Comparison of ENCODE assay signal across 8 cellular contexts in the genomic region with DNA sequence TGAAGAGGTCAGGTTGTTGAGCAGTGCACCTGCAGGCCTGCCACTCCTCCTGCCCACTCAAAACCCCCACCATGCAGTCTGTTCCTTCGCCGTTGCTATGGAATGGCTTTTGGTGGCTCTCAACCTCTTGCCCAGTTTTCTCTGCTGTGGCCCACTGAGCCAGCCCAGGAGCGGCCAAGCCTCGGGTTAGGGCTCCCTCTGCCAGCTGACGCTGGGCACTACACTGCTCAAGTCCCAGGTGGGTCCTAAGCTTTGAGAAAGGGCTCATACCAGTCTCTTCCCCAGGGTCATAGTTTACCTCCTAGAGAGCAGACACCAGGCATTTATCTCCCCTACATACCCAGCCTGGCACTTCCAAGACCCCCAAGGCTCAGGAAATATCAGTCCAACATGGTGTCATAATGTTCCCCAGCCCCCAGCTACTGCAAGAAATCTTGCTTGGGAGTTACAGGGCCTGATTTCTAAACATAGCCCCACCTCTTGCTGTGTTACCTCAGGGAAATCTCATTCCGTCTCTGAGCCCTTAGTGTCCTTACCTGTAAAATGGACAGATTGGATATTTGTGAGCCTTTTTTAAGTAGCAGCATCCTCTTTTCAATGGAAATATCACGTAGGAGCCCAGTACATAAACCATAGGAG. TPM values are rescaled to one million over a fixed set of nuclear protein-coding genes. Genes with fewer than 3 reads are reported as not detected.
DNase-seq lines count a peak whose midpoint lies in the region; ATAC-seq and TF ChIP-seq lines count a peak whose summit lies in the region.

No MANE protein-coding gene starts in this region.

- H3K27me3 Mint-ChIP-seq in WTC11 (ENCODE audit: low read depth) (no peaks in the 10 kb centered on the region), neural progenitor cell (ENCODE audit: insufficient read depth, low read depth) (no peaks in the 10 kb centered on the region)

- H3K9ac ChIP-seq in neural progenitor cell: no peak overlapping the region

- ATAC-seq in GM21717 (IDR thresholded peaks at IDR 0.05; ENCODE audit: unreplicated experiment) (peak; percentile 51), WTC11 (peak; percentile 88), HG03045 (IDR thresholded peaks at IDR 0.05; ENCODE audit: unreplicated experiment) (no peak)

- POLR2A ChIA-PET in GM10248 (lab: Yijun Ruan, JAX): no interaction called here
- POLR2A ChIA-PET in WTC11 (lab: Charles Lee): interaction anchor here (1.4 to 1.7 kb wide), 2 partner anchors 59 to 134 kb away, joined by 3 to 5 read pairs; a partner anchor contains a TSS

- no peak overlapping the region for H3K4me2 ChIP-seq in neural progenitor cell

- H3K4me3 Mint-ChIP-seq in WTC11 (no peak overlapping the region), neural progenitor cell (no peak overlapping the region)

- peak; percentile 75 for DNase-seq in GM10248 (ENCODE audit: extremely low spot score)
- peak; percentile 59 for DNase-seq in NCI-H1092 (lab: John Stamatoyannopoulos, UW)
- peak; percentile 76 for DNase-seq in WTC11 (ENCODE audit: low spot score)
- peak; percentile 58 for DNase-seq in fibroblast of mammary gland (ENCODE audit: low read depth)
- DNase-seq in neural progenitor cell (ENCODE audit: low spot score): peak; percentile 76
- DNase-seq in effector memory CD4-positive, alpha-beta T cell: no peak

- H3K27ac Mint-ChIP-seq in WTC11: no peak overlapping the region
- no peak overlapping the region for H3K27ac Mint-ChIP-seq in neural progenitor cell

- H3K79me2 ChIP-seq in neural progenitor cell (ENCODE audit: low read depth): no peaks in the 10 kb centered on the region

- H2AFZ ChIP-seq in neural progenitor cell (replicated peaks): no peak overlapping the region

- H3K4me1 ChIP-seq in neural progenitor cell: no peaks in the 10 kb centered on the region
- no peaks in the 10 kb centered on the region for H3K4me1 ChIP-seq in effector memory CD4-positive, alpha-beta T cell (ENCODE audit: control insufficient read depth, insufficient read depth, low read length, poor library complexity, severe bottlenecking)

- H3F3A ChIP-seq in neural progenitor cell (ENCODE audit: low read depth): no peaks in the 10 kb centered on the region

- no peaks in the 10 kb centered on the region for H3K36me3 ChIP-seq in neural progenitor cell
- no peaks in the 10 kb centered on the region for H3K36me3 ChIP-seq in effector memory CD4-positive, alpha-beta T cell (ENCODE audit: control insufficient read depth, insufficient read depth, low read length)

- peaks cover 10% of the 10 kb centered on the region for H3K4me1 Mint-ChIP-seq in WTC11
- peaks cover 8% of the 10 kb centered on the region for H3K4me1 Mint-ChIP-seq in neural progenitor cell

- no peaks in the 10 kb centered on the region for H3K27me3 ChIP-seq in neural progenitor cell
- H3K27me3 ChIP-seq in effector memory CD4-positive, alpha-beta T cell (replicated peaks; ENCODE audit: control insufficient read depth, insufficient read depth, low read length, poor library complexity, severe bottlenecking): no peaks in the 10 kb centered on the region

- peak; percentile 76 for TF ChIP-seq CTCF in GM10248 (IDR thresholded peaks at IDR 0.05; ENCODE audit: control extremely low read depth, extremely low read depth, low read depth, missing control alignments)
- TF ChIP-seq CTCF in WTC11 (IDR thresholded peaks at IDR 0.05): peak; percentile 56; the same call in 1 of the 2 replicates
- TF ChIP-seq CTCF in fibroblast of mammary gland (conservative IDR thresholded peaks at IDR 0.05; ENCODE audit: control insufficient read depth, insufficient read depth, low read depth, low read length): peak; percentile 89
- peak; percentile 77 for TF ChIP-seq CTCF in neural progenitor cell (IDR thresholded peaks at IDR 0.05)

- no peaks in the 10 kb centered on the region for H3K9me3 ChIP-seq in neural progenitor cell (ENCODE audit: low read depth)
- H3K9me3 ChIP-seq in effector memory CD4-positive, alpha-beta T cell (ENCODE audit: control insufficient read depth, low read length): no peaks in the 10 kb centered on the region

- no peaks in the 10 kb centered on the region for H3K9me3 Mint-ChIP-seq in WTC11
- no peaks in the 10 kb centered on the region for H3K9me3 Mint-ChIP-seq in neural progenitor cell

- no peak overlapping the region for H3K27ac ChIP-seq in neural progenitor cell
- H3K27ac ChIP-seq in effector memory CD4-positive, alpha-beta T cell (ENCODE audit: insufficient read depth, low read length, poor library complexity, severe bottlenecking): no peak overlapping the region

- H3K36me3 Mint-ChIP-seq in WTC11 (no peaks in the 10 kb centered on the region), neural progenitor cell (peaks cover 3% of the 10 kb centered on the region)

- H4K20me1 ChIP-seq in neural progenitor cell (ENCODE audit: low read depth): peaks cover 4% of the 10 kb centered on the region

- H3K4me3 ChIP-seq in fibroblast of mammary gland (ENCODE audit: control insufficient read depth, low read depth, low read length) (no peak overlapping the region), neural progenitor cell (no peak overlapping the region)
- H3K4me3 ChIP-seq in effector memory CD4-positive, alpha-beta T cell (ENCODE audit: insufficient read depth, low read depth, low read length, poor library complexity, severe bottlenecking): no peak overlapping the region

- CTCF ChIA-PET in GM10248 (lab: Yijun Ruan, JAX): interaction anchor here (0.7 to 4.5 kb wide), 22 partner anchors 8 to 285 kb away, joined by 3 to 55 read pairs (median 4); no protein-coding TSS in a partner anchor
- CTCF ChIA-PET in WTC11 (lab: Charles Lee): interaction anchor here (0.6 to 5.5 kb wide), 37 partner anchors 9 to 514 kb away, joined by 3 to 66 read pairs (median 4); a partner anchor contains a TSS

TF ChIP-seq in WTC11, 78 proteins besides CTCF, POLR2A, EP300 and RAD21 (continues in another document):
- TF ChIP-seq ZNF219 (CRISPR knock-in tag; IDR thresholded peaks at IDR 0.05; ENCODE audit: borderline replicate concordance) (no peak), ETV6 (CRISPR knock-in tag; IDR thresholded peaks at IDR 0.05) (no peak), ZNF416 (CRISPR knock-in tag; IDR thresholded peaks at IDR 0.05) (no peak), MYBL2 (CRISPR knock-in tag; IDR thresholded peaks at IDR 0.05) (no peak), ZNF671 (CRISPR knock-in tag; IDR thresholded peaks at IDR 0.05) (no peak), ZNF317 (CRISPR knock-in tag; IDR thresholded peaks at IDR 0.05; ENCODE audit: borderline replicate concordance, low read depth) (no peak)
- TF ChIP-seq, protein P1, sequence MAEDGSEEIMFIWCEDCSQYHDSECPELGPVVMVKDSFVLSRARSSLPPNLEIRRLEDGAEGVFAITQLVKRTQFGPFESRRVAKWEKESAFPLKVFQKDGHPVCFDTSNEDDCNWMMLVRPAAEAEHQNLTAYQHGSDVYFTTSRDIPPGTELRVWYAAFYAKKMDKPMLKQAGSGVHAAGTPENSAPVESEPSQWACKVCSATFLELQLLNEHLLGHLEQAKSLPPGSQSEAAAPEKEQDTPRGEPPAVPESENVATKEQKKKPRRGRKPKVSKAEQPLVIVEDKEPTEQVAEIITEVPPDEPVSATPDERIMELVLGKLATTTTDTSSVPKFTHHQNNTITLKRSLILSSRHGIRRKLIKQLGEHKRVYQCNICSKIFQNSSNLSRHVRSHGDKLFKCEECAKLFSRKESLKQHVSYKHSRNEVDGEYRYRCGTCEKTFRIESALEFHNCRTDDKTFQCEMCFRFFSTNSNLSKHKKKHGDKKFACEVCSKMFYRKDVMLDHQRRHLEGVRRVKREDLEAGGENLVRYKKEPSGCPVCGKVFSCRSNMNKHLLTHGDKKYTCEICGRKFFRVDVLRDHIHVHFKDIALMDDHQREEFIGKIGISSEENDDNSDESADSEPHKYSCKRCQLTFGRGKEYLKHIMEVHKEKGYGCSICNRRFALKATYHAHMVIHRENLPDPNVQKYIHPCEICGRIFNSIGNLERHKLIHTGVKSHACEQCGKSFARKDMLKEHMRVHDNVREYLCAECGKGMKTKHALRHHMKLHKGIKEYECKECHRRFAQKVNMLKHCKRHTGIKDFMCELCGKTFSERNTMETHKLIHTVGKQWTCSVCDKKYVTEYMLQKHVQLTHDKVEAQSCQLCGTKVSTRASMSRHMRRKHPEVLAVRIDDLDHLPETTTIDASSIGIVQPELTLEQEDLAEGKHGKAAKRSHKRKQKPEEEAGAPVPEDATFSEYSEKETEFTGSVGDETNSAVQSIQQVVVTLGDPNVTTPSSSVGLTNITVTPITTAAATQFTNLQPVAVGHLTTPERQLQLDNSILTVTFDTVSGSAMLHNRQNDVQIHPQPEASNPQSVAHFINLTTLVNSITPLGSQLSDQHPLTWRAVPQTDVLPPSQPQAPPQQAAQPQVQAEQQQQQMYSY (CRISPR knock-in tag; IDR thresholded peaks at IDR 0.05): no peak
- TF ChIP-seq, protein P2, sequence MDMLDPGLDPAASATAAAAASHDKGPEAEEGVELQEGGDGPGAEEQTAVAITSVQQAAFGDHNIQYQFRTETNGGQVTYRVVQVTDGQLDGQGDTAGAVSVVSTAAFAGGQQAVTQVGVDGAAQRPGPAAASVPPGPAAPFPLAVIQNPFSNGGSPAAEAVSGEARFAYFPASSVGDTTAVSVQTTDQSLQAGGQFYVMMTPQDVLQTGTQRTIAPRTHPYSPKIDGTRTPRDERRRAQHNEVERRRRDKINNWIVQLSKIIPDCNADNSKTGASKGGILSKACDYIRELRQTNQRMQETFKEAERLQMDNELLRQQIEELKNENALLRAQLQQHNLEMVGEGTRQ (CRISPR knock-in tag; IDR thresholded peaks at IDR 0.05): no peak
- TF ChIP-seq, protein P3, sequence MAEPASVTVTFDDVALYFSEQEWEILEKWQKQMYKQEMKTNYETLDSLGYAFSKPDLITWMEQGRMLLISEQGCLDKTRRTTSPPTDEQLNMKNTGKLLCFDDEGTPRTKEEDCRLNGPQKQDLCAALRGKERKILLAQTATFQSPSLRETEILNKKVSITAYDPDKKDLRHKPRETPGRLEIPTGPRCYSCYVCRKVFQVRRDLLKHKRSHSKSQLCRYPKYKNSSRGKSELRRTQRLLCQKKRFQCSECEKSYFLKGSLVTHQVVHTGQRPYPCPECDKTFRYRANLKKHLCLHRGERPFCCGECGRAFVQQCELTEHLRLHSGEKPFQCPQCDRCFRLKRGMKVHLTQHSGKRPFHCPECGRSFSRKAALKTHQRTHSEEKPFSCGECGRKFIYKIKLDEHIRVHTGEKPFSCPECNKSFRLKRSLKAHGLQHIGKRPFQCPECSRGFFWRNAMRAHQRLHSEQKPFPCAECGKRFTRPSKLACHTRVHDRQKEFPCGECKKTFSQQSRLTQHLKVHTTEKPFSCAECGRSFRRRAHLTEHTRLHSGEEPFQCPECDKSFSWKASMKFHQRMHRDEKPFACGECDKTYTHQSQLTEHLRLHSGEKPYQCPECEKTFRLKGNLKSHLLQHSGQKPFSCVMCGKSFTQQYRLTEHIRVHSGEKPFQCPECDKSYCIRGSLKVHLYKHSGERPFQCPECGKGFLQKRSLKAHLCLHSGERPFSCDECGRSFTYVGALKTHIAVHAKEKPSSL (CRISPR knock-in tag; conservative IDR thresholded peaks at IDR 0.05): no peak

RNA-seq across cellular contexts. Expression of a gene that starts 59.4 kb away (rescaled TPM):
- total RNA-seq in WTC11 (2021): 4.6 to 6.1 TPM (median 5.3 TPM) in 3 replicates
- total RNA-seq in neural progenitor cell (ENCODE audit: low replicate concordance): 7.4 and 27.7 TPM in 2 replicates

Comparison
In these comparisons a context has a peak if more than half of its experiments do, and no peak if none do; other contexts are left out.
1. DNase-seq: peak in GM10248 (single experiment), NCI-H1092 (single experiment), WTC11 (single experiment), fibroblast of mammary gland (single experiment) and neural progenitor cell (single experiment); none in effector memory CD4-positive, alpha-beta T cell (0 of 3).
2. Peak in every context shown above with its lines, with median percentiles within 50 percentile points of each other: CTCF ChIP-seq.